Comparison of ENCODE assay signal across 1 cellular context in genomic region chr7:152081088-152081487, GRCh38.
TF ChIP-seq lines count a peak whose summit lies in the region.

No MANE protein-coding gene starts in this region.

TF ChIP-seq in HepG2, 621 proteins besides CTCF, POLR2A, EP300 and RAD21 (continued from another document):
- TF ChIP-seq IRF2 (CRISPR knock-in tag; IDR thresholded peaks at IDR 0.05) = peak; percentile 31; the same call in 1 of the 2 replicates
- peak; percentile 52; the same call in 1 of the 2 replicates for TF ChIP-seq KAT8 (CRISPR knock-in tag; IDR thresholded peaks at IDR 0.05)
- no peak for TF ChIP-seq ETS1 (CRISPR knock-in tag; IDR thresholded peaks at IDR 0.05)
- peak; percentile 76 for TF ChIP-seq NCOA2 (CRISPR knock-in tag; IDR thresholded peaks at IDR 0.05)
- TF ChIP-seq ZBTB4 (CRISPR knock-in tag; IDR thresholded peaks at IDR 0.05; ENCODE audit: borderline replicate concordance) = no peak
- peak; percentile 59 for TF ChIP-seq KDM6A (CRISPR knock-in tag; IDR thresholded peaks at IDR 0.05; ENCODE audit: low read depth)
- peak; percentile 33; the same call in 1 of the 2 replicates for TF ChIP-seq SSRP1 (CRISPR knock-in tag; IDR thresholded peaks at IDR 0.05)
- 0 out of 2 replicates have a peak, but pooled peaks have one; percentile 29 for TF ChIP-seq GATAD1 (CRISPR knock-in tag; IDR thresholded peaks at IDR 0.05)
- TF ChIP-seq PPARG (CRISPR knock-in tag; conservative IDR thresholded peaks at IDR 0.05) = 0 out of 2 replicates have a peak, but pooled peaks have one; percentile 44
- TF ChIP-seq ZNF414 (CRISPR knock-in tag; IDR thresholded peaks at IDR 0.05) = no peak
- TF ChIP-seq ZNF281 (CRISPR knock-in tag; IDR thresholded peaks at IDR 0.05; ENCODE audit: borderline replicate concordance) = peak; percentile 31; the same call in 1 of the 2 replicates
- no peak for TF ChIP-seq ZNF275 (CRISPR knock-in tag; IDR thresholded peaks at IDR 0.05; ENCODE audit: borderline replicate concordance)
- no peak for TF ChIP-seq ZSCAN31 (CRISPR knock-in tag; IDR thresholded peaks at IDR 0.05; ENCODE audit: low read depth)
- no peak for TF ChIP-seq ZNF567 (CRISPR knock-in tag; IDR thresholded peaks at IDR 0.05; ENCODE audit: borderline replicate concordance)
- TF ChIP-seq ZNF331 (CRISPR knock-in tag; IDR thresholded peaks at IDR 0.05) = peak; percentile 67
- TF ChIP-seq SAP130 (CRISPR knock-in tag; IDR thresholded peaks at IDR 0.05; ENCODE audit: low read depth) = 0 out of 2 replicates have a peak, but pooled peaks have one; percentile 27
- TF ChIP-seq KDM1A (CRISPR knock-in tag; IDR thresholded peaks at IDR 0.05) = peak; percentile 64
- peak; percentile 67 for TF ChIP-seq NFIC (IDR thresholded peaks at IDR 0.05; ENCODE audit: low read length)
- peak; percentile 83 for TF ChIP-seq HMG20A (CRISPR knock-in tag; IDR thresholded peaks at IDR 0.05; ENCODE audit: borderline replicate concordance)
- TF ChIP-seq FOSL2 (CRISPR knock-in tag; IDR thresholded peaks at IDR 0.05) = peak; percentile 51
- TF ChIP-seq SIX1 (CRISPR knock-in tag; IDR thresholded peaks at IDR 0.05; ENCODE audit: borderline replicate concordance) = 0 out of 2 replicates have a peak, but pooled peaks have one; percentile 52
- peak; percentile 90 for TF ChIP-seq HNF4G (IDR thresholded peaks at IDR 0.05; ENCODE audit: borderline replicate concordance, low read depth, low read length)
- TF ChIP-seq HNF4G (CRISPR knock-in tag; IDR thresholded peaks at IDR 0.05; ENCODE audit: borderline replicate concordance, low read depth) = 0 out of 2 replicates have a peak, but pooled peaks have one; percentile 44
- TF ChIP-seq STAG1 (CRISPR knock-in tag; IDR thresholded peaks at IDR 0.05) = 0 out of 2 replicates have a peak, but pooled peaks have one; percentile 3
- peak; percentile 97 for TF ChIP-seq TEF (CRISPR knock-in tag; IDR thresholded peaks at IDR 0.05)
- no peak for TF ChIP-seq GABPB1 (CRISPR knock-in tag; IDR thresholded peaks at IDR 0.05)
- peak; percentile 94 for TF ChIP-seq ZNF652 (CRISPR knock-in tag; IDR thresholded peaks at IDR 0.05; ENCODE audit: borderline replicate concordance, low read depth)
- TF ChIP-seq ATF4 (CRISPR knock-in tag; IDR thresholded peaks at IDR 0.05) = 0 out of 4 replicates have a peak, but pooled peaks of 1 of the 2 experiments have one; percentile 16
- peak; percentile 83 for TF ChIP-seq FOXJ3 (CRISPR knock-in tag; IDR thresholded peaks at IDR 0.05; ENCODE audit: borderline replicate concordance)
- TF ChIP-seq NKX3-1 (CRISPR knock-in tag; IDR thresholded peaks at IDR 0.05) = no peak
- no peak for TF ChIP-seq NONO (IDR thresholded peaks at IDR 0.05)
- 0 out of 2 replicates have a peak, but pooled peaks have one; percentile 41 for TF ChIP-seq NONO (CRISPR knock-in tag; conservative IDR thresholded peaks at IDR 0.05)
